In genomic region chr4:42656736-42656985, GRCh38 we compare ENCODE assay signal across 8 cellular contexts. TPM values are rescaled to one million over a fixed set of nuclear protein-coding genes. Genes with fewer than 3 reads are reported as not detected.
DNase-seq lines count a peak whose midpoint lies in the region; ATAC-seq and TF ChIP-seq lines count a peak whose summit lies in the region.

No MANE protein-coding gene starts in this region.

- TF ChIP-seq CTCF in C4-2B (conservative IDR thresholded peaks at IDR 0.05), result no peak
- no peak for TF ChIP-seq CTCF in neural crest cell (conservative IDR thresholded peaks at IDR 0.05)

- H3K27me3 Mint-ChIP-seq in neural crest cell (ENCODE audit: low read depth), result no peaks in the 10 kb centered on the region

- H3K9me3 Mint-ChIP-seq in neural crest cell, result peaks cover 2% of the 10 kb centered on the region

- H3K27ac Mint-ChIP-seq in neural crest cell (ENCODE audit: unreplicated experiment), result no peak overlapping the region

- H3K4me3 Mint-ChIP-seq in neural crest cell, result peak overlapping the region; percentile 92

- in situ Hi-C loops in KBM-7 (cut with MboI; ENCODE audit: low pct_unique_long_range_greater_than_20kb, low sequenced_read_pairs), result no loop called here

- H3K9me3 ChIP-seq in MG63 (no peaks in the 10 kb centered on the region; the same call in 1 of the 2 replicates), ectodermal cell (ENCODE audit: control insufficient read depth, low read length) (no peaks in the 10 kb centered on the region)

- H3K4me1 Mint-ChIP-seq in neural crest cell, result peaks cover 46% of the 10 kb centered on the region

- H3K36me3 ChIP-seq in MG63 (no peaks in the 10 kb centered on the region), ectodermal cell (ENCODE audit: control insufficient read depth, insufficient read depth, low read length) (no peaks in the 10 kb centered on the region)

- H3K4me3 ChIP-seq in MG63 (peak overlapping the region; percentile 68), ectodermal cell (ENCODE audit: insufficient read depth, low read depth, low read length) (peak overlapping the region; percentile 73)

- 0% methylated on average over 31 of the region's 31 CpGs for WGBS in ectodermal cell, 2 experiments

- DNase-seq in MG63 (peak; percentile 19), neural crest cell (ENCODE audit: low read depth, low spot score) (peak; percentile 26), KBM-7 (no peak)
- no peak for DNase-seq in stimulated activated CD4-positive, alpha-beta T cell treated with anti-CD3 and anti-CD28 coated beads, Interleukin-12 subunit alpha, Interleukin-12 subunit beta, amount 100 ng/mL, for 4 hours
- DNase-seq in activated CD8-positive, alpha-beta memory T cell treated with anti-CD3 and anti-CD28 coated beads for 24 hours, result no peak

- peaks cover 5% of the 10 kb centered on the region for H3K36me3 Mint-ChIP-seq in neural crest cell (ENCODE audit: low read depth)

- H3K27ac ChIP-seq in C4-2B, result peak overlapping the region; percentile 88
- H3K27ac ChIP-seq in ectodermal cell (ENCODE audit: insufficient read depth, low read depth, low read length, poor library complexity, severe bottlenecking), result no peak overlapping the region

- peaks cover 7% of the 10 kb centered on the region for H3K4me1 ChIP-seq in ectodermal cell (ENCODE audit: control insufficient read depth, insufficient read depth, low read length)

- peaks cover 9% of the 10 kb centered on the region for H3K27me3 ChIP-seq in MG63
- H3K27me3 ChIP-seq in ectodermal cell (ENCODE audit: control insufficient read depth, insufficient read depth, low read length, poor library complexity, severe bottlenecking), result no peaks in the 10 kb centered on the region

- ATAC-seq in HG02852 (IDR thresholded peaks at IDR 0.05; ENCODE audit: unreplicated experiment), result no peak

RNA-seq across cellular contexts. Expression of gene ATP8A1, which starts 0.2 kb away (rescaled TPM):
- 0.10 TPM in 1 of 2 replicates, not detected in the other for total RNA-seq in MG63 (2014; rRNA removed; shearing (Covaris generic); ENCODE audit: low replicate concordance)
- 23.1 TPM for polyA plus RNA-seq in ectodermal cell (2013, experiment 1 of 4)
- polyA plus RNA-seq in ectodermal cell (2013, experiment 2 of 4), result 36.6 TPM
- 22.3 TPM for polyA plus RNA-seq in ectodermal cell (2013, experiment 3 of 4)
- 28.5 TPM for polyA plus RNA-seq in ectodermal cell (2013, experiment 4 of 4)
- total RNA-seq in neural crest cell, result 10.4 and 11.9 TPM in 2 replicates

Comparison
In these comparisons a context has a peak if more than half of its experiments do, and no peak if none do; other contexts are left out.
1. DNase-seq: peak in MG63 (single experiment) and neural crest cell (single experiment); none in KBM-7 (single experiment), stimulated activated CD4-positive, alpha-beta T cell treated with anti-CD3 and anti-CD28 coated beads, Interleukin-12 subunit alpha, Interleukin-12 subunit beta, amount 100 ng/mL, for 4 hours (single experiment) and activated CD8-positive, alpha-beta memory T cell treated with anti-CD3 and anti-CD28 coated beads for 24 hours (single experiment).
2. RNA of gene ATP8A1, which starts 0.2 kb away (total RNA-seq): 10.4 to 11.9 TPM in neural crest cell; 0.10 TPM in MG63; every median in the first group is over 10 times any median in the second.